ENCODE assay signal across 16 cellular contexts in the genomic region with DNA sequence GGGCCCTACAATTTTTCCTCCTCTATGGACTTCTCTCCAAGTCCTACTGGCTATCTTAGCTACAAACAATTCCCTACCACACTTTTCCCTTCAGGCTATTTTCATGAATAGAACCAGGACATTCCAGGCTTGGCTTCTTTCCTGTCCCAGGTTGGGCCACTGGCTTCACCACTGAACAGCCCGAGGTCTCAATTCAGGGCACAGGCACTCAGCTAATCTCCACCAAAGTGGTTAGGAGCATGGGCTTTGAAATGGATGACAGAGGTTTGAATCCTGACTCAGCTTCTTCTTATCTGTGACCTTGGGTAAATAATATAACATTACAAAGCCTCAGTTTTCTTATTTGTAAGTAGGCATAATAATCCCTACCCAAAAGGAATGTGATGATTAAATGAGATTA. TPM values are rescaled to one million over a fixed set of nuclear protein-coding genes. Genes with fewer than 3 reads are reported as not detected.
DNase-seq lines count a peak whose midpoint lies in the region; ATAC-seq and TF ChIP-seq lines count a peak whose summit lies in the region.
"Had no signal": no experiment of that assay in that cellular context is flagged by ENCODE, and none has a peak within 500 bp of the region (broad histone marks: within the 10 kb centered on the region; RNA-seq: fewer than 3 reads in every experiment).

No MANE protein-coding gene starts in this region.

- no peaks in the 10 kb centered on the region for H4K20me1 ChIP-seq in PC-9 (ENCODE audit: insufficient read depth)

- POLR2A ChIA-PET in PC-9 (lab: Charles Lee; ENCODE audit: unreplicated experiment): interaction anchor here (0.6 kb wide), 1 partner anchor 82 kb away, joined by 3 read pairs; no protein-coding TSS in a partner anchor

- DNase-seq in EL: peak; percentile 35
- peak; percentile 60 to 83 for DNase-seq in PC-9
- DNase-seq in fibroblast of the aortic adventitia (ENCODE audit: low read depth): peak; percentile 13
- DNase-seq in NCI-H510A (lab: John Stamatoyannopoulos, UW): no peak
- DNase-seq in NCI-H2171 treated with DMSO at 0.1 percent for 48 hours (lab: John Stamatoyannopoulos, UW): no peak
- DNase-seq: AML-193; CD4-positive, alpha-beta T cell; NCI-H187 treated with DMSO at 0.1 percent for 48 hours; NCI-H524; RPMI8226; SJCRH30 had no signal

- H3K4me3 ChIP-seq in PC-9 (no peak overlapping the region), fibroblast of the aortic adventitia (ENCODE audit: low read depth, low read length) (no peak overlapping the region)
- H3K4me3 ChIP-seq: GM12878, SJCRH30 had no signal

- no peaks in the 10 kb centered on the region for H3K9me3 ChIP-seq in PC-9 (ENCODE audit: insufficient read depth, low read depth)
- H3K9me3 ChIP-seq: SJCRH30 had no signal

- H2AFZ ChIP-seq in PC-9: no peak overlapping the region

- H3K27ac ChIP-seq in 22Rv1 (peak overlapping the region; percentile 77), PC-9 (0 out of 2 replicates have a peak overlapping the region, but pooled peaks have one; percentile 25)
- H3K27ac ChIP-seq: KMS-11, SJCRH30 had no signal

- H3F3A ChIP-seq in PC-9 (ENCODE audit: insufficient read depth, low read depth): peaks cover 19% of the 10 kb centered on the region; the same call in 1 of the 2 replicates

- H3K4me2 ChIP-seq in PC-9: peak overlapping the region; percentile 3; the same call in 1 of the 2 replicates
- H3K4me2 ChIP-seq: KMS-11 had no signal

- H3K36me3 ChIP-seq in PC-9 (ENCODE audit: low read depth): no peaks in the 10 kb centered on the region
- H3K36me3 ChIP-seq: SJCRH30 had no signal

- no peak for ATAC-seq in GM18498 (IDR thresholded peaks at IDR 0.05; ENCODE audit: unreplicated experiment)
- no peak for ATAC-seq in HG03097 (IDR thresholded peaks at IDR 0.05; ENCODE audit: low FRiP score, unreplicated experiment)
- ATAC-seq: GM12878 had no signal

- no peaks in the 10 kb centered on the region for H3K9me2 ChIP-seq in PC-9 (ENCODE audit: insufficient read depth)

- BruUV-seq in PC-9 (replicated peaks; lab: Mats Ljungman, UMichigan): no TSS peak

- CTCF ChIA-PET in PC-9 (lab: Charles Lee): interaction anchor here (1.4 kb wide), 1 partner anchor 23 kb away, joined by 5 read pairs; no protein-coding TSS in a partner anchor

- TF ChIP-seq CTCF in 22Rv1 (IDR thresholded peaks at IDR 0.05): no peak
- no peak for TF ChIP-seq CTCF in PC-9 (conservative IDR thresholded peaks at IDR 0.05)
- TF ChIP-seq CTCF in fibroblast of the aortic adventitia (IDR thresholded peaks at IDR 0.05; ENCODE audit: insufficient read depth, low read length): no peak

- no peaks in the 10 kb centered on the region for H3K27me3 ChIP-seq in PC-9 (ENCODE audit: insufficient read depth, low read depth)
- H3K27me3 ChIP-seq: SJCRH30 had no signal

- no peaks in the 10 kb centered on the region for H3K79me2 ChIP-seq in PC-9 (ENCODE audit: low read depth)

- intact Hi-C loops in PC-9 (cut with micrococcal nuclease; ENCODE audit: unreplicated experiment): no loop called here

- H3K4me1 ChIP-seq in PC-9 (replicated peaks; ENCODE audit: insufficient read depth): peaks cover 18% of the 10 kb centered on the region
- H3K4me1 ChIP-seq: SJCRH30 had no signal

RNA-seq across cellular contexts. Expression of a gene that starts 50.9 kb away (rescaled TPM):
- 21.7 and 25.6 TPM in 2 replicates for total RNA-seq in PC-9 (2021)
- total RNA-seq in fibroblast of the aortic adventitia (ENCODE audit: low replicate concordance): 10.6 and 15.0 TPM in 2 replicates

RNA-seq across cellular contexts. Expression of a gene that starts 56.0 kb away (rescaled TPM):
- total RNA-seq in PC-9 (2021) (59.3 and 66.9 TPM in 2 replicates), fibroblast of the aortic adventitia (ENCODE audit: low replicate concordance) (22.3 and 45.5 TPM in 2 replicates)

RNA-seq across cellular contexts. Expression of a gene that starts 58.5 kb away (rescaled TPM):
- total RNA-seq in PC-9 (2021): 11.6 and 17.0 TPM in 2 replicates
- 2.5 and 3.2 TPM in 2 replicates for total RNA-seq in fibroblast of the aortic adventitia (ENCODE audit: low replicate concordance)

Comparison
In these comparisons a context has a peak if more than half of its experiments do, and no peak if none do; other contexts are left out.
1. DNase-seq: peak in EL (single experiment), PC-9 (2 of 2) and fibroblast of the aortic adventitia (single experiment); none in NCI-H510A (single experiment) and NCI-H2171 treated with DMSO at 0.1 percent for 48 hours (single experiment).